In genomic region chr12:89694542-89694941, GRCh38 we compare ENCODE assay signal across 1 cellular context.
TF ChIP-seq lines count a peak whose summit lies in the region.

No MANE protein-coding gene starts in this region.

TF ChIP-seq in K562, 482 proteins besides CTCF, POLR2A, EP300 and RAD21 (continued from another document):
- TF ChIP-seq, protein P1, sequence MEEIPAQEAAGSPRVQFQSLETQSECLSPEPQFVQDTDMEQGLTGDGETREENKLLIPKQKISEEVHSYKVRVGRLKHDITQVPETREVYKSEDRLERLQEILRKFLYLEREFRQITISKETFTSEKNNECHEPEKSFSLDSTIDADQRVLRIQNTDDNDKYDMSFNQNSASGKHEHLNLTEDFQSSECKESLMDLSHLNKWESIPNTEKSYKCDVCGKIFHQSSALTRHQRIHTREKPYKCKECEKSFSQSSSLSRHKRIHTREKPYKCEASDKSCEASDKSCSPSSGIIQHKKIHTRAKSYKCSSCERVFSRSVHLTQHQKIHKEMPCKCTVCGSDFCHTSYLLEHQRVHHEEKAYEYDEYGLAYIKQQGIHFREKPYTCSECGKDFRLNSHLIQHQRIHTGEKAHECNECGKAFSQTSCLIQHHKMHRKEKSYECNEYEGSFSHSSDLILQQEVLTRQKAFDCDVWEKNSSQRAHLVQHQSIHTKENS (CRISPR knock-in tag; IDR thresholded peaks at IDR 0.05), result no peak
- TF ChIP-seq HNRNPL (IDR thresholded peaks at IDR 0.05; ENCODE audit: low read depth, low read length) (no peak), SPI1 (IDR thresholded peaks at IDR 0.05; ENCODE audit: borderline replicate concordance, low read depth, low read length) (no peak), C11orf30 (IDR thresholded peaks at IDR 0.05; ENCODE audit: low read depth) (no peak), HCFC1 (IDR thresholded peaks at IDR 0.05; ENCODE audit: low read depth, low read length) (no peak), RBM34 (IDR thresholded peaks at IDR 0.05; ENCODE audit: borderline replicate concordance, insufficient read depth, low read length) (no peak)
